8 cellular contexts compared by ENCODE assay signal in the genomic region with DNA sequence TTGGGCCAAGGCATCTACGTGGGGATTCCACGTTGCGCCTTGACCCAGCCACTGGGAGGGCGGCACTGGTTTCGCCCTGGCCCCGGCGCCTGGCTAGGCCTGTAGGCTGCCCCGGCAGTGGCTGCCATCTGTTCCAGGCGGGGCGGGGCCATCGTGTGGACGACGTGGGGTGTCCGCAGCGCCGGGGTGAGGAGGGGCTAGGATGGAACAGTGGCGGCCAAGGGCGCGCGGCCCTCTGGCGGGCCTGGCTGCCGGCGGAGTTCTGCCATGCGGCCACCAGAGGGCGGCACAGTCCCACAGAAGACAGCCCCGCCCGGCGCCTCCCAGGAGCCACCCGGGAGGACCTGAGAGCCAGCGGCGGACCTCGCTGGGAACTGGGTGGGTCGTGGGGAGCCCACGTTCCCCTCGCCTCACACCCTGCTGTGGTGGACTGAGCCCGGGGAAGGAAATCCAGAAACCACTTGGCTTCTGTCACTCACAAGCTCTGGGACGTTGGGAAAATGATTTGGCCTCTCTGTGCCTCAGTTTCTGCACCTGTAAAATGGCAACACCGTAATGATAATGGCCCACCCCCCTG. TPM values are rescaled to one million over a fixed set of nuclear protein-coding genes. Genes with fewer than 3 reads are reported as not detected.
DNase-seq lines count a peak whose midpoint lies in the region; ATAC-seq and TF ChIP-seq lines count a peak whose summit lies in the region.

No MANE protein-coding gene starts in this region.

- H3K9me3 ChIP-seq in CD4-positive, alpha-beta T cell (ENCODE audit: control insufficient read depth, low read length) = no peaks in the 10 kb centered on the region
- no peaks in the 10 kb centered on the region for H3K9me3 ChIP-seq in endodermal cell (ENCODE audit: control insufficient read depth, low read length)

- no peak overlapping the region for H3K4me3 Mint-ChIP-seq in CD4-positive, alpha-beta T cell
- H3K4me3 Mint-ChIP-seq in HFFc6 (no peak overlapping the region), endodermal cell (no peak overlapping the region), mesothelial cell of epicardium (no peak overlapping the region)

- H3K27me3 Mint-ChIP-seq in CD4-positive, alpha-beta T cell = peaks cover 21% of the 10 kb centered on the region
- peaks cover 25% of the 10 kb centered on the region for H3K27me3 Mint-ChIP-seq in HFFc6 (ENCODE audit: insufficient read depth)
- peaks cover 4% of the 10 kb centered on the region for H3K27me3 Mint-ChIP-seq in endodermal cell (ENCODE audit: insufficient read depth)
- H3K27me3 Mint-ChIP-seq in mesothelial cell of epicardium (ENCODE audit: low read depth) = peaks cover 39% of the 10 kb centered on the region

- peak; percentile 62 to 81 (median 70) for DNase-seq in CD4-positive, alpha-beta T cell
- DNase-seq in HFFc6 (no peak), NCI-H82 treated with DMSO at 0.1 percent for 48 hours (lab: John Stamatoyannopoulos, UW; ENCODE audit: unreplicated experiment) (peak; percentile 82), endodermal cell (peak; percentile 96), mesothelial cell of epicardium (ENCODE audit: low spot score in 2 of 2, unreplicated experiment in 2 of 2) (peak; percentile 79 to 90)
- peak; percentile 47 to 53 for DNase-seq in activated CD8-positive, alpha-beta memory T cell treated with anti-CD3 and anti-CD28 coated beads for 4 hours (ENCODE audit: low read depth in 2 of 2)
- peak; percentile 40 to 60 for DNase-seq in stimulated activated CD8-positive, alpha-beta memory T cell treated with anti-CD3 and anti-CD28 coated beads, Interleukin-4, amount 100 ng/mL, for 1 hour (ENCODE audit: low read depth in 2 of 2, low spot score in 1 of 2)

- H3K9ac ChIP-seq in endodermal cell (ENCODE audit: extremely low read depth, low read length, poor library complexity, severe bottlenecking) = no peak overlapping the region

- no peak overlapping the region for H3K4me3 ChIP-seq in endodermal cell (ENCODE audit: low read length)

- H3K27ac Mint-ChIP-seq in CD4-positive, alpha-beta T cell = no peak overlapping the region
- H3K27ac Mint-ChIP-seq in HFFc6 = no peak overlapping the region
- H3K27ac Mint-ChIP-seq in endodermal cell = no peak overlapping the region
- no peak overlapping the region for H3K27ac Mint-ChIP-seq in mesothelial cell of epicardium

- no peak overlapping the region for H3K27ac ChIP-seq in CD4-positive, alpha-beta T cell (ENCODE audit: low read depth, low read length)
- no peak overlapping the region for H3K27ac ChIP-seq in endodermal cell (ENCODE audit: low read depth, low read length)

- TF ChIP-seq CTCF in CD4-positive, alpha-beta T cell (IDR thresholded peaks at IDR 0.05) = peak; percentile 97
- TF ChIP-seq CTCF in HFFc6 (IDR thresholded peaks at IDR 0.05) = peak; percentile 99
- peak; percentile 98 for TF ChIP-seq CTCF in endodermal cell (conservative IDR thresholded peaks at IDR 0.05)
- TF ChIP-seq CTCF in mesothelial cell of epicardium (IDR thresholded peaks at IDR 0.05; ENCODE audit: unreplicated experiment) = peak; percentile 98

- CTCF ChIA-PET in CD4-positive, alpha-beta T cell (lab: Charles Lee) = interaction anchor here (0.8 to 1.3 kb wide), 4 partner anchors 48 to 507 kb away, joined by 3 to 4 read pairs (median 4); no protein-coding TSS in a partner anchor

- no peaks in the 10 kb centered on the region for H3K36me3 Mint-ChIP-seq in CD4-positive, alpha-beta T cell (ENCODE audit: low read depth)
- no peaks in the 10 kb centered on the region for H3K36me3 Mint-ChIP-seq in HFFc6 (ENCODE audit: low read depth)
- no peaks in the 10 kb centered on the region for H3K36me3 Mint-ChIP-seq in endodermal cell (ENCODE audit: low read depth)
- no peaks in the 10 kb centered on the region for H3K36me3 Mint-ChIP-seq in mesothelial cell of epicardium

- no peaks in the 10 kb centered on the region for H3K9me3 Mint-ChIP-seq in CD4-positive, alpha-beta T cell
- H3K9me3 Mint-ChIP-seq in HFFc6 = no peaks in the 10 kb centered on the region
- no peaks in the 10 kb centered on the region for H3K9me3 Mint-ChIP-seq in endodermal cell
- no peaks in the 10 kb centered on the region for H3K9me3 Mint-ChIP-seq in mesothelial cell of epicardium

- POLR2A ChIA-PET in CD4-positive, alpha-beta T cell (lab: Charles Lee) = no interaction called here

- no peaks in the 10 kb centered on the region for H3K27me3 ChIP-seq in CD4-positive, alpha-beta T cell (ENCODE audit: control insufficient read depth, insufficient read depth, low read length)
- H3K27me3 ChIP-seq in endodermal cell (ENCODE audit: control insufficient read depth, insufficient read depth, low read length, poor library complexity, severe bottlenecking) = no peaks in the 10 kb centered on the region

- no peaks in the 10 kb centered on the region for H3K36me3 ChIP-seq in endodermal cell (ENCODE audit: control insufficient read depth, insufficient read depth, low read length)

- intact Hi-C loops in CD4-positive, alpha-beta T cell (cut with DNase I, micrococcal nuclease) = loop anchor here (1.0 to 10.0 kb wide), 10 partner anchors 190 to 1042 kb away; a partner anchor contains a TSS

- WGBS in endodermal cell (ENCODE audit: insufficient coverage in 1 of 2, insufficient read length in 1 of 2), 2 experiments = 17 to 20% methylated on average over 14 to 38 of the region's 38 CpGs

- no peaks in the 10 kb centered on the region for H3K4me1 Mint-ChIP-seq in CD4-positive, alpha-beta T cell (ENCODE audit: low read depth)
- H3K4me1 Mint-ChIP-seq in HFFc6 (ENCODE audit: low read depth) = peaks cover 8% of the 10 kb centered on the region; the same call in 1 of the 2 replicates
- no peaks in the 10 kb centered on the region for H3K4me1 Mint-ChIP-seq in endodermal cell
- no peaks in the 10 kb centered on the region for H3K4me1 Mint-ChIP-seq in mesothelial cell of epicardium

- H3K4me1 ChIP-seq in endodermal cell (ENCODE audit: control insufficient read depth, insufficient read depth, low read length) = no peaks in the 10 kb centered on the region

- ATAC-seq in CD4-positive, alpha-beta T cell (ENCODE audit: poor library complexity) = peak; percentile 97
- ATAC-seq in GM19397 (IDR thresholded peaks at IDR 0.05; ENCODE audit: unreplicated experiment) = no peak

RNA-seq across cellular contexts. Expression of a gene that starts 22.6 kb away (rescaled TPM):
- total RNA-seq in CD4-positive, alpha-beta T cell = 100 to 1,000 TPM; 130 to 134 TPM
- total RNA-seq in HFFc6 (2021; fragmentation: NEBNext Ultra II Directional; extraction: Animal tissue kit (Norgen Biotek cat#: 25700)) = 10 to 100 TPM; 38.6 to 46.6 (median 42.3) TPM
- total RNA-seq in endodermal cell = 10 to 100 TPM; 63.4 to 85.5 TPM
- 38.1 TPM for polyA plus RNA-seq in endodermal cell (2013, experiment 1 of 2)
- polyA plus RNA-seq in endodermal cell (2013, experiment 2 of 2) = 34.1 TPM
- 49.3 to 59.1 TPM (median 50.4 TPM) in 3 replicates for total RNA-seq in mesothelial cell of epicardium
